In the genomic region with DNA sequence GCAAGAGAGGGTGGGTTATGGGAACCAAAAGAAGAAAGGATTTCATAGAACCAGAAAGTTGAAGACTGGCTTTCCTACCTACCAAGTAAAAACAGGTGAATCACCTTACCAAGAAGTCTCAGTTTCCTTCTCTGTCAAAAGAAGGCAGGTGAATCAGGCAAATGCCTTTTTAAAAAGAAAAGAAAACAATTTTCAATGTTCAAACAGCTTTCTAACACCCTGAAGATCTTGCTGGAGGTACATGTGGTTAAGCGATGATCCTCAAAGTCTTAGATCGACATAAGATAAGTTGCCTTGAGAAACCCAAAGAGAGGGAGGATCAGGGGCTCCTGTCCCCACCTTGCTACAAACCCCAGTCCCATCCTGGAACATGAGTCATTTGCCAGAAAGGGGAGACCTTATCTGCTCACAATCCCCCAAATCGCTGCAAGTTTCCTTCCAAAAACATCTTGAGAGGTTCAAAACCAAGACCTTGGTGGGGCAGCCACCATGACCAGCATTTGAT, we compare ENCODE assay signal across 17 cellular contexts.
DNase-seq lines count a peak whose midpoint lies in the region; ATAC-seq and TF ChIP-seq lines count a peak whose summit lies in the region.
"Had no signal": no experiment of that assay in that cellular context is flagged by ENCODE, and none has a peak within 500 bp of the region (broad histone marks: within the 10 kb centered on the region; RNA-seq: fewer than 3 reads in every experiment).

No MANE protein-coding gene starts in this region.

- peaks cover 32% of the 10 kb centered on the region for H3K36me3 ChIP-seq in CD8-positive, alpha-beta T cell (ENCODE audit: insufficient read depth, low read length)
- H3K36me3 ChIP-seq in vagina, result no peaks in the 10 kb centered on the region
- H3K36me3 ChIP-seq: HAP-1 had no signal

- peaks cover 94% of the 10 kb centered on the region for H3K36me3 Mint-ChIP-seq in CD4-positive, alpha-beta T cell (ENCODE audit: low read depth)
- peaks cover 85% of the 10 kb centered on the region for H3K36me3 Mint-ChIP-seq in CD8-positive, alpha-beta T cell

- no peaks in the 10 kb centered on the region for H3K27me3 ChIP-seq in CD4-positive, alpha-beta T cell (ENCODE audit: control insufficient read depth, insufficient read depth, low read length)
- H3K27me3 ChIP-seq in CD8-positive, alpha-beta T cell (ENCODE audit: insufficient read depth, low read length), result no peaks in the 10 kb centered on the region
- no peaks in the 10 kb centered on the region for H3K27me3 ChIP-seq in vagina
- H3K27me3 ChIP-seq: right lobe of liver, suprapubic skin had no signal

- POLR2A ChIA-PET in CD4-positive, alpha-beta T cell (lab: Charles Lee), result interaction anchor here (0.8 to 1.4 kb wide), 3 partner anchors 10 to 71 kb away, joined by 3 to 4 read pairs (median 4); no protein-coding TSS in a partner anchor
- POLR2A ChIA-PET in CD8-positive, alpha-beta T cell (lab: Charles Lee), result no interaction called here

- no peaks in the 10 kb centered on the region for H3K27me3 Mint-ChIP-seq in CD4-positive, alpha-beta T cell
- no peaks in the 10 kb centered on the region for H3K27me3 Mint-ChIP-seq in CD8-positive, alpha-beta T cell (ENCODE audit: low read depth)

- H3K4me3 ChIP-seq in CD8-positive, alpha-beta T cell (ENCODE audit: low read depth, low read length), result no peak overlapping the region
- no peak overlapping the region for H3K4me3 ChIP-seq in vagina
- H3K4me3 ChIP-seq: HAP-1, mucosa of descending colon, right lobe of liver, suprapubic skin had no signal

- peak in 1 of 10 experiments; percentile 12 for DNase-seq in CD4-positive, alpha-beta T cell
- no peak for DNase-seq in CD8-positive, alpha-beta T cell
- DNase-seq in activated T-cell treated with anti-CD3 and anti-CD28 coated beads, Interleukin-2, amount 50 U/mL, for 48 hours, result peak; percentile 68 to 70
- DNase-seq in islet precursor cell (peak; percentile 20), vagina (ENCODE audit: extremely low spot score in 2 of 2) (no peak), pons (ENCODE audit: low spot score) (no peak)
- DNase-seq: anterior cingulate cortex; effector CD8-positive, alpha-beta T cell; left ventricle myocardium superior; mucosa of descending colon; NCI-H446 treated with DMSO at 0.1 percent for 48 hours; NK-92 treated with Interleukin-12 subunit alpha and Interleukin-12 subunit beta, amount 100 ng/mL, for 24 hours; nucleus accumbens; right lobe of liver had no signal

- CTCF ChIA-PET in CD4-positive, alpha-beta T cell (lab: Charles Lee), result interaction anchor here (1.1 kb wide), 1 partner anchor 71 kb away, joined by 3 read pairs; a partner anchor contains a TSS
- CTCF ChIA-PET in CD8-positive, alpha-beta T cell (lab: Charles Lee), result interaction anchor here (1.2 kb wide), 1 partner anchor 35 kb away, joined by 3 read pairs; no protein-coding TSS in a partner anchor

- H3K4me1 Mint-ChIP-seq in CD4-positive, alpha-beta T cell (ENCODE audit: low read depth), result peaks cover 33% of the 10 kb centered on the region
- H3K4me1 Mint-ChIP-seq in CD8-positive, alpha-beta T cell (ENCODE audit: low read depth), result peaks cover 32% of the 10 kb centered on the region

- no peak for TF ChIP-seq POLR2A in vagina (IDR thresholded peaks at IDR 0.05)

- intact Hi-C loops in CD4-positive, alpha-beta T cell (cut with DNase I, micrococcal nuclease), result no loop called here
- intact Hi-C loops in CD8-positive, alpha-beta T cell (cut with DNase I, micrococcal nuclease), result loop anchor here in 1 of 2 experiments (10.0 kb wide), 1 partner anchor 46 kb away; no protein-coding TSS in a partner anchor
- intact Hi-C loops in vagina (cut with DNase I), result no loop called here

- peak overlapping the region; percentile 7 for H3K4me3 Mint-ChIP-seq in CD4-positive, alpha-beta T cell
- no peak overlapping the region for H3K4me3 Mint-ChIP-seq in CD8-positive, alpha-beta T cell

- H3K27ac Mint-ChIP-seq in CD4-positive, alpha-beta T cell, result peak overlapping the region; percentile 85
- peak overlapping the region; percentile 83 for H3K27ac Mint-ChIP-seq in CD8-positive, alpha-beta T cell

- no peak overlapping the region for H3K27ac ChIP-seq in CD4-positive, alpha-beta T cell (ENCODE audit: low read depth, low read length)
- H3K27ac ChIP-seq in CD8-positive, alpha-beta T cell (ENCODE audit: low read depth, low read length), result no peak overlapping the region
- no peak overlapping the region for H3K27ac ChIP-seq in vagina
- H3K27ac ChIP-seq: right lobe of liver, suprapubic skin had no signal

- no peaks in the 10 kb centered on the region for H3K9me3 Mint-ChIP-seq in CD4-positive, alpha-beta T cell
- no peaks in the 10 kb centered on the region for H3K9me3 Mint-ChIP-seq in CD8-positive, alpha-beta T cell

- peaks cover 17% of the 10 kb centered on the region for H3K4me1 ChIP-seq in CD8-positive, alpha-beta T cell (ENCODE audit: insufficient read depth, low read length)
- H3K4me1 ChIP-seq in vagina, result no peaks in the 10 kb centered on the region
- H3K4me1 ChIP-seq: HAP-1, right lobe of liver had no signal

- no peak for TF ChIP-seq CTCF in CD4-positive, alpha-beta T cell (IDR thresholded peaks at IDR 0.05)
- no peak for TF ChIP-seq CTCF in CD8-positive, alpha-beta T cell (IDR thresholded peaks at IDR 0.05)
- no peak for TF ChIP-seq CTCF in vagina (IDR thresholded peaks at IDR 0.05)

- H3K9me3 ChIP-seq in CD4-positive, alpha-beta T cell (ENCODE audit: control insufficient read depth, low read length), result no peaks in the 10 kb centered on the region
- H3K9me3 ChIP-seq in CD8-positive, alpha-beta T cell (ENCODE audit: low read length), result no peaks in the 10 kb centered on the region
- no peaks in the 10 kb centered on the region for H3K9me3 ChIP-seq in vagina
- H3K9me3 ChIP-seq: HAP-1, mucosa of descending colon, right lobe of liver, suprapubic skin had no signal

- peak; percentile 74 for ATAC-seq in CD4-positive, alpha-beta T cell (ENCODE audit: poor library complexity)
- ATAC-seq in CD8-positive, alpha-beta T cell, result peak; percentile 67
- ATAC-seq in HG03196 (IDR thresholded peaks at IDR 0.05; ENCODE audit: unreplicated experiment), result no peak
- ATAC-seq: left ventricle myocardium superior had no signal

Comparison
In these comparisons a context has a peak if more than half of its experiments do, and no peak if none do; other contexts are left out.
1. DNase-seq: peak in activated T-cell treated with anti-CD3 and anti-CD28 coated beads, Interleukin-2, amount 50 U/mL, for 48 hours (2 of 2) and islet precursor cell (single experiment); none in CD8-positive, alpha-beta T cell (0 of 7), vagina (0 of 2) and pons (single experiment).